In the genomic region with DNA sequence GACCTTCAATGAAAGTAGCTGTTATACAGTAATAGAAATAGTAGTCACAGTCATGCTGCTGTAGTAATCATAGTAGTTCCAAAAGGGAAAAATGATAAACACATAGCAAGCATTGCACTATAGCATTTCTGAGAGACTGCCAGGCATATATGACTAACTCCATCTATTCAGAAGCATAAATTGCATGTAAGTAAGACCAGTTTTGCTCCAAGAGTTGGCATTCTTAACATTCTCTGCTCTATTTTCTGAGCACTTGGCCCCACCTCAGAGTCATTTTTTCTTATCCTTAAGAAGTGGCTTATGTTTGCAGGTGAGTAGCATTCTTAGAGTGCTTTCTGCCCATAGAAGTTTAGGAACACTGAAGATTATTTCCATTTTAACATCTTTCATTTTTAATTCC, we compare ENCODE assay signal across 13 cellular contexts.
"Had no signal": no experiment of that assay in that cellular context is flagged by ENCODE, and none has a peak within 500 bp of the region (broad histone marks: within the 10 kb centered on the region; RNA-seq: fewer than 3 reads in every experiment).

No MANE protein-coding gene starts in this region.

- H3K4me3 ChIP-seq: stomach, testis, upper lobe of left lung had no signal

- H3K4me1 ChIP-seq: stomach, testis, upper lobe of left lung had no signal

- ATAC-seq: activated naive CD4-positive, alpha-beta T cell treated with anti-CD3 and anti-CD28 coated beads, Interleukin-2, amount 50 U/mL, for 72 hours; activated T-cell treated with anti-CD3 and anti-CD28 coated beads, Interleukin-2, amount 50 U/mL, for 72 hours; T-helper 17 cell had no signal

- H3K36me3 ChIP-seq: stomach, upper lobe of left lung had no signal

- H3K27me3 ChIP-seq: stomach, testis, upper lobe of left lung had no signal

- DNase-seq: activated CD4-positive, alpha-beta T cell treated with anti-CD3 and anti-CD28 coated beads for 4 hours; activated CD8-positive, alpha-beta memory T cell treated with anti-CD3 and anti-CD28 coated beads, Interleukin-2, amount 50 U/mL, for 48 hours; activated gamma-delta T cell; activated T-cell treated with anti-CD3 and anti-CD28 coated beads, Interleukin-2, amount 50 U/mL, for 72 hours; hypothalamus; kidney glomerular epithelial cell; stimulated activated CD4-positive, alpha-beta T cell treated with anti-CD3 and anti-CD28 coated beads, Interleukin-12 subunit alpha, Interleukin-12 subunit beta, amount 100 ng/mL, for 4 hours; stimulated activated CD4-positive, alpha-beta T cell treated with anti-CD3 and anti-CD28 coated beads, Interleukin-2, amount 100 ng/mL, for 24 hours; stomach; T-helper 17 cell; testis had no signal

- H3K9me3 ChIP-seq: stomach, testis, upper lobe of left lung had no signal

- H3K27ac ChIP-seq: stomach, testis had no signal
